Comparison of ENCODE assay signal across 14 cellular contexts in genomic region chr10:99393683-99394082, GRCh38.
"Had no signal": no experiment of that assay in that cellular context is flagged by ENCODE, and none has a peak within 500 bp of the region (broad histone marks: within the 10 kb centered on the region; RNA-seq: fewer than 3 reads in every experiment).

No MANE protein-coding gene starts in this region.

- H3K4me3 ChIP-seq: ascending aorta, esophagus squamous epithelium, left lung, skin epidermis, tibial nerve had no signal

- H3K9me3 ChIP-seq: ascending aorta, esophagus squamous epithelium, left lung, tibial nerve had no signal

- H3K27ac ChIP-seq: ascending aorta, esophagus squamous epithelium, left lung, skin epidermis, tibial nerve, WERI-Rb-1 had no signal

- H3K4me1 ChIP-seq: ascending aorta had no signal

- ATAC-seq: activated CD4-positive, alpha-beta T cell treated with anti-CD3 and anti-CD28 coated beads for 36 hours; activated CD8-positive, alpha-beta T cell treated with anti-CD3 and anti-CD28 coated beads for 36 hours; T-cell had no signal

- H3K27me3 ChIP-seq: ascending aorta, esophagus squamous epithelium, left lung, tibial nerve had no signal

- DNase-seq: activated CD4-positive, alpha-beta T cell treated with anti-CD3 and anti-CD28 coated beads for 36 hours; activated CD8-positive, alpha-beta memory T cell treated with anti-CD3 and anti-CD28 coated beads, Interleukin-2, amount 50 U/mL, for 48 hours; activated CD8-positive, alpha-beta T cell treated with anti-CD3 and anti-CD28 coated beads for 36 hours; esophagus squamous epithelium; immature natural killer cell; left lung; T1000; WERI-Rb-1 had no signal

- FAIRE-seq: bronchial epithelial cell, endometrium had no signal
